Comparison of ENCODE assay signal across 16 cellular contexts in genomic region chr10:110527731-110528171, GRCh38. TPM values are rescaled to one million over a fixed set of nuclear protein-coding genes. Genes with fewer than 3 reads are reported as not detected.
DNase-seq lines count a peak whose midpoint lies in the region; ATAC-seq and TF ChIP-seq lines count a peak whose summit lies in the region.
"Had no signal": no experiment of that assay in that cellular context is flagged by ENCODE, and none has a peak within 500 bp of the region (broad histone marks: within the 10 kb centered on the region; RNA-seq: fewer than 3 reads in every experiment).

No MANE protein-coding gene starts in this region.

- 81 to 91% (median 83%) methylated on average over 9 of the region's 9 CpGs for WGBS in stomach, 5 donors

- H3K27ac ChIP-seq in stomach = no peak overlapping the region

- DNase-seq in activated naive CD4-positive, alpha-beta T cell treated with Interleukin-2 at 50 U/mL for 16 hours = no peak
- peak; percentile 7 for DNase-seq in activated CD4-positive, alpha-beta memory T cell treated with anti-CD3 and anti-CD28 coated beads for 36 hours
- DNase-seq in fibroblast of peridontal ligament (ENCODE audit: extremely low read depth) (peak; percentile 49), A172 (ENCODE audit: low spot score) (no peak), stomach (no peak)
- DNase-seq: activated CD4-positive, alpha-beta T cell treated with anti-CD3 and anti-CD28 coated beads for 1 hour; activated naive CD4-positive, alpha-beta T cell; NCI-H187; stimulated activated CD4-positive, alpha-beta T cell treated with anti-CD3 and anti-CD28 coated beads, Interleukin-15, amount 100 ng/mL, for 24 hours had no signal

- H3K27me3 Mint-ChIP-seq in activated naive CD4-positive, alpha-beta T cell treated with anti-CD3 and anti-CD28 coated beads, Interleukin-2, amount 50 U/mL, for 24 hours = no peaks in the 10 kb centered on the region
- no peaks in the 10 kb centered on the region for H3K27me3 Mint-ChIP-seq in activated CD4-positive, alpha-beta memory T cell treated with anti-CD3 and anti-CD28 coated beads for 36 hours

- TF ChIP-seq POLR2A in stomach (IDR thresholded peaks at IDR 0.05) = no peak

- H3K4me3 Mint-ChIP-seq in activated naive CD4-positive, alpha-beta T cell treated with anti-CD3 and anti-CD28 coated beads, Interleukin-2, amount 50 U/mL, for 24 hours = peak overlapping the region; percentile 68
- no peak overlapping the region for H3K4me3 Mint-ChIP-seq in activated CD4-positive, alpha-beta memory T cell treated with anti-CD3 and anti-CD28 coated beads for 36 hours
- H3K4me3 Mint-ChIP-seq: B cell, memory B cell had no signal

- no peaks in the 10 kb centered on the region for H3K9me3 ChIP-seq in stomach

- peak overlapping the region; percentile 59 for H3K27ac Mint-ChIP-seq in activated naive CD4-positive, alpha-beta T cell treated with anti-CD3 and anti-CD28 coated beads, Interleukin-2, amount 50 U/mL, for 24 hours
- H3K27ac Mint-ChIP-seq in activated CD4-positive, alpha-beta memory T cell treated with anti-CD3 and anti-CD28 coated beads for 36 hours = peak overlapping the region; percentile 77
- H3K27ac Mint-ChIP-seq: B cell, memory B cell had no signal

- H3K4me1 ChIP-seq in stomach = peaks cover 0 to 14% (median 7%) of the 10 kb centered on the region in 4 donors

- POLR2A ChIA-PET in activated CD4-positive, alpha-beta memory T cell treated with anti-CD3 and anti-CD28 coated beads for 36 hours (lab: Charles Lee) = interaction anchor here (0.9 kb wide), 2 partner anchors 24 to 29 kb away, joined by 3 read pairs; no protein-coding TSS in a partner anchor

- no peaks in the 10 kb centered on the region for H3K36me3 ChIP-seq in stomach

- H3K9me3 Mint-ChIP-seq in activated naive CD4-positive, alpha-beta T cell treated with anti-CD3 and anti-CD28 coated beads, Interleukin-2, amount 50 U/mL, for 24 hours = no peaks in the 10 kb centered on the region
- no peaks in the 10 kb centered on the region for H3K9me3 Mint-ChIP-seq in activated CD4-positive, alpha-beta memory T cell treated with anti-CD3 and anti-CD28 coated beads for 36 hours
- H3K9me3 Mint-ChIP-seq: memory B cell had no signal

- CTCF ChIA-PET in activated CD4-positive, alpha-beta memory T cell treated with anti-CD3 and anti-CD28 coated beads for 36 hours (lab: Charles Lee) = no interaction called here

- no peak for TF ChIP-seq CTCF in stomach (IDR thresholded peaks at IDR 0.05)

- intact Hi-C loops in activated CD4-positive, alpha-beta memory T cell treated with anti-CD3 and anti-CD28 coated beads for 36 hours (cut with micrococcal nuclease) = loop anchor here (1.0 to 2.0 kb wide), 2 partner anchors 9 to 113 kb away; no protein-coding TSS in a partner anchor
- intact Hi-C loops in stomach (cut with DNase I; ENCODE audit: low total_unique reads) = no loop called here

- TF ChIP-seq EP300 in stomach (IDR thresholded peaks at IDR 0.05) = no peak

- ATAC-seq in GM19455 (IDR thresholded peaks at IDR 0.05; ENCODE audit: unreplicated experiment) (no peak), HG02678 (IDR thresholded peaks at IDR 0.05; ENCODE audit: unreplicated experiment) (no peak)
- ATAC-seq: esophagus mucosa had no signal

- H3K4me1 Mint-ChIP-seq in activated naive CD4-positive, alpha-beta T cell treated with anti-CD3 and anti-CD28 coated beads, Interleukin-2, amount 50 U/mL, for 24 hours = peaks cover 51% of the 10 kb centered on the region
- H3K4me1 Mint-ChIP-seq in activated CD4-positive, alpha-beta memory T cell treated with anti-CD3 and anti-CD28 coated beads for 36 hours (ENCODE audit: low read depth) = peaks cover 65% of the 10 kb centered on the region

- H3K27me3 ChIP-seq in stomach = peaks cover 0 to 41% (median 13%) of the 10 kb centered on the region in 3 donors

- H3K36me3 Mint-ChIP-seq in activated naive CD4-positive, alpha-beta T cell treated with anti-CD3 and anti-CD28 coated beads, Interleukin-2, amount 50 U/mL, for 24 hours = peaks cover 3% of the 10 kb centered on the region
- peaks cover 5% of the 10 kb centered on the region for H3K36me3 Mint-ChIP-seq in activated CD4-positive, alpha-beta memory T cell treated with anti-CD3 and anti-CD28 coated beads for 36 hours
- H3K36me3 Mint-ChIP-seq: memory B cell had no signal

- no peak overlapping the region for H3K4me3 ChIP-seq in stomach
- H3K4me3 ChIP-seq: K562 had no signal

RNA-seq across cellular contexts. Expression of gene DUSP5, which starts 30.0 kb away (rescaled TPM):
- total RNA-seq in activated CD4-positive, alpha-beta memory T cell treated with anti-CD3 and anti-CD28 coated beads for 36 hours = 100 to 1,000 TPM; 171 to 176 TPM
- 6.8 and 9.5 TPM in 2 replicates for total RNA-seq in A172 (2014; rRNA removed; shearing (Covaris generic))
- 10 to 100 TPM in 3 of 5 donors, 1 to 10 TPM in 1, under 1 TPM in 1; 0.58 to 22.3 (median 10.7) TPM for total RNA-seq in stomach
- 10 to 100 TPM in 2 of 3 donors, 1 to 10 TPM in 1; 9.9 to 23.2 (median 10.4) TPM for polyA plus RNA-seq in stomach

RNA-seq across cellular contexts. Expression of gene SMC3, which starts 39.7 kb away (rescaled TPM):
- 10 to 100 TPM; 89.5 to 92.2 TPM for total RNA-seq in activated CD4-positive, alpha-beta memory T cell treated with anti-CD3 and anti-CD28 coated beads for 36 hours
- 68.1 and 89.3 TPM in 2 replicates for total RNA-seq in A172 (2014; rRNA removed; shearing (Covaris generic))
- total RNA-seq in stomach = 10 to 100 TPM in 4 of 5 donors, 1 to 10 TPM in 1; 9.3 to 40.6 (median 18.5) TPM
- polyA plus RNA-seq in stomach = 10 to 100 TPM; 10.1 to 12.4 (median 12.2) TPM

Comparison
In these comparisons a context has a peak if more than half of its experiments do, and no peak if none do; other contexts are left out.
1. DNase-seq: peak in activated CD4-positive, alpha-beta memory T cell treated with anti-CD3 and anti-CD28 coated beads for 36 hours (single experiment) and fibroblast of peridontal ligament (single experiment); none in activated naive CD4-positive, alpha-beta T cell treated with Interleukin-2 at 50 U/mL for 16 hours (single experiment), A172 (single experiment) and stomach (single experiment).
2. RNA of gene DUSP5, which starts 30.0 kb away (total RNA-seq): 171 to 176 TPM in activated CD4-positive, alpha-beta memory T cell treated with anti-CD3 and anti-CD28 coated beads for 36 hours; 0.58 to 22.3 TPM in stomach and 6.8 to 9.5 TPM in A172; every median in the first group is over 4 times any median in the second.